ENCODE assay signal across 20 cellular contexts in the genomic region with DNA sequence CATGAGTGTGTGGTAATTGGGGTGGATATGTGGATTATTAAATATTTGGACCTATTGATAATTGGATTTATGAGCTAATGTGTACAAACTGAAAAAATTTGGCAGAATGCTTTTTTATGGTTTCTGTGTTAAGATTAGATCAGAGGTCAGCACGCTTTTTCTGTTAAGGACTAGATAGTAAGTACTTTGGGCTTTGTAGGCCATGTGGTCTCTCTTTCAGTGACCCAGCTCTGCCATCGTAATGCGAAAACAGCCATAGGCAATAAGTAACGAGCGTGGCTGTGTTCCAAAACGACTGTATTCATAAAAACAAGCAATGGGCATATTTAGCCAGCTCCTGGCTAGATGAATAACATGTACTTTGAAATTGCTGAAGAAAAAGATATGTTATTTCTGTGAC. TPM values are rescaled to one million over a fixed set of nuclear protein-coding genes. Genes with fewer than 3 reads are reported as not detected.
A peak's percentile ranks its signal among the peaks of the same experiment; 100 is the strongest.
DNase-seq lines count a peak whose midpoint lies in the region; ATAC-seq and TF ChIP-seq lines count a peak whose summit lies in the region.
"Had no signal": no experiment of that assay in that cellular context is flagged by ENCODE, and none has a peak within 500 bp of the region (broad histone marks: within the 10 kb centered on the region; RNA-seq: fewer than 3 reads in every experiment).

No MANE protein-coding gene starts in this region.

- H3K4me3 Mint-ChIP-seq in activated CD4-positive, alpha-beta T cell treated with anti-CD3 and anti-CD28 coated beads, Interleukin-2, amount 10 ng/mL, durations not matched to agents 24 days and 14 days, result no peak overlapping the region
- H3K4me3 Mint-ChIP-seq: CD8-positive, alpha-beta T cell had no signal

- H2AK5ac ChIP-seq in mesenchymal stem cell (ENCODE audit: low read length, severe bottlenecking), result no peak overlapping the region

- no peak for ATAC-seq in HG03520 (IDR thresholded peaks at IDR 0.05; ENCODE audit: unreplicated experiment)
- ATAC-seq: A549; CD8-positive, alpha-beta T cell; Right ventricle myocardium inferior had no signal

- no peak overlapping the region for H3K23ac ChIP-seq in mesenchymal stem cell (ENCODE audit: low read length in 2 of 2)

- H2BK12ac ChIP-seq in mesenchymal stem cell (ENCODE audit: low read length in 2 of 2), result no peak overlapping the region

- no peak overlapping the region for H3K4ac ChIP-seq in mesenchymal stem cell (ENCODE audit: low read depth in 1 of 2, low read length in 2 of 2)

- 93% methylated on average over 6 of the region's 6 CpGs for WGBS in mesenchymal stem cell

- no peaks in the 10 kb centered on the region for H3K4me1 ChIP-seq in mesenchymal stem cell (ENCODE audit: control insufficient read depth, insufficient read depth, low read depth, low read length)
- H3K4me1 ChIP-seq: A549; BLaER1 treated with 17β-estradiol and CSF1 and Interleukin-3, amounts not matched to agents 10 nM and 100 nM; HAP-1 had no signal

- H4K91ac ChIP-seq in mesenchymal stem cell (ENCODE audit: low read length), result no peak overlapping the region

- peaks cover 20% of the 10 kb centered on the region for H3K79me1 ChIP-seq in mesenchymal stem cell (replicated peaks; ENCODE audit: low read length, poor library complexity, severe bottlenecking)

- DNase-seq in NCI-H69 (lab: John Stamatoyannopoulos, UW) (peak; percentile 41), WERI-Rb-1 (no peak), foreskin melanocyte (peak; percentile 83), mesenchymal stem cell (no peak), NCI-H2227 (lab: John Stamatoyannopoulos, UW; ENCODE audit: unreplicated experiment) (no peak)
- no peak for DNase-seq in activated CD4-positive, alpha-beta T cell treated with anti-CD3 and anti-CD28 coated beads, Interleukin-2, amount 10 ng/mL, durations not matched to agents 24 days and 14 days
- DNase-seq: Calu3; CD8-positive, alpha-beta T cell; GF-D8; GM23248; IMR-90; NCI-H1048; NCI-H446 treated with DMSO at 0.1 percent for 48 hours; NCI-H774 had no signal

- H2BK5ac ChIP-seq in mesenchymal stem cell (ENCODE audit: low read depth, low read length, poor library complexity, severe bottlenecking), result no peak overlapping the region

- TF ChIP-seq CTCF in 22Rv1 (IDR thresholded peaks at IDR 0.05) (no peak), WERI-Rb-1 (IDR thresholded peaks at IDR 0.05; ENCODE audit: low read depth, low read length) (no peak)

- H3K27me3 ChIP-seq in WERI-Rb-1 (ENCODE audit: insufficient read depth, low read depth, severe bottlenecking), result no peaks in the 10 kb centered on the region
- no peaks in the 10 kb centered on the region for H3K27me3 ChIP-seq in mesenchymal stem cell (ENCODE audit: control insufficient read depth in 1 of 2, insufficient read depth in 1 of 2, low read length in 2 of 2)
- H3K27me3 ChIP-seq: BLaER1 treated with 17β-estradiol and CSF1 and Interleukin-3, amounts not matched to agents 10 nM and 100 nM had no signal

- no peak overlapping the region for H4K8ac ChIP-seq in mesenchymal stem cell (ENCODE audit: low read length)

- no peak overlapping the region for H3K14ac ChIP-seq in mesenchymal stem cell (ENCODE audit: low read length in 2 of 2)

- H3K4me3 ChIP-seq in WERI-Rb-1 (ENCODE audit: low read depth, low read length), result no peak overlapping the region
- H3K4me3 ChIP-seq in mesenchymal stem cell (ENCODE audit: insufficient read depth in 1 of 2, low read depth in 1 of 2, low read length in 2 of 2), result no peak overlapping the region
- H3K4me3 ChIP-seq: A549; BLaER1 treated with 17β-estradiol and CSF1 and Interleukin-3, amounts not matched to agents 10 nM and 100 nM; GM23248; HAP-1 had no signal

- H3K9me3 ChIP-seq in WERI-Rb-1 (ENCODE audit: severe bottlenecking) (peaks cover 13% of the 10 kb centered on the region), mesenchymal stem cell (ENCODE audit: control insufficient read depth, low read length) (peaks cover 11% of the 10 kb centered on the region)

- H3K9ac ChIP-seq in mesenchymal stem cell (ENCODE audit: low read length), result no peak overlapping the region
- H3K9ac ChIP-seq: BLaER1 treated with 17β-estradiol and CSF1 and Interleukin-3, amounts not matched to agents 10 nM and 100 nM; GM23248 had no signal

- no peaks in the 10 kb centered on the region for H3K27me3 Mint-ChIP-seq in activated CD4-positive, alpha-beta T cell treated with anti-CD3 and anti-CD28 coated beads, Interleukin-2, amount 10 ng/mL, durations not matched to agents 24 days and 14 days

- peaks cover 2% of the 10 kb centered on the region for H3K4me1 Mint-ChIP-seq in activated CD4-positive, alpha-beta T cell treated with anti-CD3 and anti-CD28 coated beads, Interleukin-2, amount 10 ng/mL, durations not matched to agents 24 days and 14 days

- H3K9me3 Mint-ChIP-seq in activated CD4-positive, alpha-beta T cell treated with anti-CD3 and anti-CD28 coated beads, Interleukin-2, amount 10 ng/mL, durations not matched to agents 24 days and 14 days, result peaks cover 21% of the 10 kb centered on the region

- H3K27ac Mint-ChIP-seq in activated CD4-positive, alpha-beta T cell treated with anti-CD3 and anti-CD28 coated beads, Interleukin-2, amount 10 ng/mL, durations not matched to agents 24 days and 14 days, result no peak overlapping the region
- H3K27ac Mint-ChIP-seq: CD8-positive, alpha-beta T cell had no signal

- H3K4me2 ChIP-seq in mesenchymal stem cell (ENCODE audit: low read length, poor library complexity, severe bottlenecking), result no peak overlapping the region
- H3K4me2 ChIP-seq: A549; BLaER1 treated with 17β-estradiol and CSF1 and Interleukin-3, amounts not matched to agents 10 nM and 100 nM had no signal

- H3K36me3 Mint-ChIP-seq in activated CD4-positive, alpha-beta T cell treated with anti-CD3 and anti-CD28 coated beads, Interleukin-2, amount 10 ng/mL, durations not matched to agents 24 days and 14 days (ENCODE audit: low read depth), result peaks cover 57% of the 10 kb centered on the region

- H3K36me3 ChIP-seq in WERI-Rb-1, result peaks cover 69% of the 10 kb centered on the region
- peaks cover 6 to 24% of the 10 kb centered on the region in 2 experiments for H3K36me3 ChIP-seq in mesenchymal stem cell (ENCODE audit: control insufficient read depth in 1 of 2, insufficient read depth in 2 of 2, low read depth in 1 of 2, low read length in 2 of 2)

- no peak overlapping the region for H3K18ac ChIP-seq in mesenchymal stem cell (ENCODE audit: low read depth in 1 of 2, low read length in 2 of 2)

- H2AFZ ChIP-seq in mesenchymal stem cell (ENCODE audit: low read depth, low read length), result no peak overlapping the region
- H2AFZ ChIP-seq: GM23248 had no signal

- H2BK120ac ChIP-seq in mesenchymal stem cell (ENCODE audit: low read depth, low read length), result no peak overlapping the region

- H3K27ac ChIP-seq in 22Rv1 (peak overlapping the region; percentile 20; the same call in 1 of the 2 replicates), WERI-Rb-1 (peak overlapping the region; percentile 44), mesenchymal stem cell (ENCODE audit: low read length, poor library complexity, severe bottlenecking) (no peak overlapping the region)
- H3K27ac ChIP-seq: A549; BLaER1 treated with 17β-estradiol and CSF1 and Interleukin-3, amounts not matched to agents 10 nM and 100 nM; GM23248 had no signal

- intact Hi-C loops in activated CD4-positive, alpha-beta T cell treated with anti-CD3 and anti-CD28 coated beads, Interleukin-2, amount 10 ng/mL, durations not matched to agents 24 days and 14 days (cut with micrococcal nuclease), result no loop called here

- H2BK15ac ChIP-seq in mesenchymal stem cell (ENCODE audit: low read depth, poor library complexity, severe bottlenecking), result no peak overlapping the region

RNA-seq across cellular contexts. Expression of a gene that starts 19.8 kb away (rescaled TPM):
- polyA plus RNA-seq in mesenchymal stem cell (2013, experiment 1 of 2), result 2.0 TPM
- polyA plus RNA-seq in mesenchymal stem cell (2013, experiment 2 of 2), result 2.0 TPM
- 19.9 and 20.1 TPM in 2 replicates for total RNA-seq in activated CD4-positive, alpha-beta T cell treated with anti-CD3 and anti-CD28 coated beads, Interleukin-2, amount 10 ng/mL, durations not matched to agents 24 days and 14 days

Comparison
In these comparisons a context has a peak if more than half of its experiments do, and no peak if none do; other contexts are left out.
1. DNase-seq: peak in NCI-H69 (single experiment) and foreskin melanocyte (single experiment); none in WERI-Rb-1 (single experiment), mesenchymal stem cell (single experiment), activated CD4-positive, alpha-beta T cell treated with anti-CD3 and anti-CD28 coated beads, Interleukin-2, amount 10 ng/mL, durations not matched to agents 24 days and 14 days (single experiment) and NCI-H2227 (single experiment).